ENCODE assay signal across 27 cellular contexts in genomic region chr2:156779416-156780117, GRCh38.
"Had no signal": no experiment of that assay in that cellular context is flagged by ENCODE, and none has a peak within 500 bp of the region (broad histone marks: within the 10 kb centered on the region; RNA-seq: fewer than 3 reads in every experiment).

No MANE protein-coding gene starts in this region.

- FAIRE-seq: urothelium cell line had no signal

- H3K9me3 ChIP-seq: body of pancreas, neutrophil, ovary, psoas muscle had no signal

- H3K9me3 Mint-ChIP-seq: activated CD4-positive, alpha-beta T cell treated with anti-CD3 and anti-CD28 coated beads, Interleukin-2, amount 10 ng/mL, durations not matched to agents 24 days and 14 days; activated naive CD4-positive, alpha-beta T cell treated with anti-CD3 and anti-CD28 coated beads, Interleukin-2, amount 50 U/mL, for 24 hours; activated T-helper 1 cell treated with anti-CD3 and anti-CD28 coated beads, Interleukin-12 subunit alpha, Interleukin-12 subunit beta, Interleukin-2, Interleukin-4 antibody, amounts not matched to agents 30 ng/mL and 10 ng/mL and 1 ng/mL, durations not matched to agents 14 hours and 24 hours and 36 hours; T-helper 1 cell treated with Interleukin-12 subunit alpha and Interleukin-12 subunit beta and Interleukin-4 antibody, amounts not matched to agents 30 μg/mL and 1 μg/mL, for 36 hours had no signal

- H3K27me3 ChIP-seq: body of pancreas, cardiac muscle cell, neutrophil, ovary, right atrium auricular region, tibial artery had no signal

- H3K36me3 Mint-ChIP-seq: activated naive CD4-positive, alpha-beta T cell treated with anti-CD3 and anti-CD28 coated beads, Interleukin-2, amount 50 U/mL, for 24 hours; immature natural killer cell; mesothelial cell of epicardium had no signal

- H3K27ac ChIP-seq: body of pancreas, cardiac muscle cell, left ventricle myocardium inferior, neutrophil, ovary, psoas muscle, right atrium auricular region, tibial artery had no signal

- H3K4me3 ChIP-seq: body of pancreas, cardiac muscle cell, left ventricle myocardium inferior, ovary, psoas muscle, right atrium auricular region, tibial artery had no signal

- ATAC-seq: activated CD8-positive, alpha-beta T cell treated with anti-CD3 and anti-CD28 coated beads, Interleukin-2, amount 10 ng/mL, durations not matched to agents 7 days and 5 days; body of pancreas; psoas muscle had no signal

- H3K27ac Mint-ChIP-seq: activated CD4-positive, alpha-beta T cell treated with anti-CD3 and anti-CD28 coated beads, Interleukin-2, amount 10 ng/mL, durations not matched to agents 24 days and 14 days; activated CD8-positive, alpha-beta T cell treated with anti-CD3 and anti-CD28 coated beads, Interleukin-2, amount 10 ng/mL, durations not matched to agents 7 days and 5 days; activated naive CD4-positive, alpha-beta T cell treated with anti-CD3 and anti-CD28 coated beads, Interleukin-2, amount 50 U/mL, for 24 hours; activated T-helper 1 cell treated with anti-CD3 and anti-CD28 coated beads, Interleukin-12 subunit alpha, Interleukin-12 subunit beta, Interleukin-2, Interleukin-4 antibody, amounts not matched to agents 30 ng/mL and 10 ng/mL and 1 ng/mL, durations not matched to agents 14 hours and 24 hours and 36 hours; dendritic cell treated with granulocyte-macrophage colony-stimulating factor and Interleukin-4, amounts not matched to agents 40 ng/mL and 50 ng/mL, for 4 days; immature natural killer cell; mesothelial cell of epicardium; nephron; stimulated activated naive CD8-positive, alpha-beta T cell treated with anti-CD3 and anti-CD28 coated beads, Interleukin-15, Interleukin-2, amounts not matched to agents 100 ng/mL and 50 ng/mL, for 24 hours; T-helper 1 cell treated with Interleukin-12 subunit alpha and Interleukin-12 subunit beta and Interleukin-4 antibody, amounts not matched to agents 30 μg/mL and 1 μg/mL, for 36 hours had no signal

- H3K27me3 Mint-ChIP-seq: activated CD4-positive, alpha-beta T cell treated with anti-CD3 and anti-CD28 coated beads, Interleukin-2, amount 10 ng/mL, durations not matched to agents 24 days and 14 days; dendritic cell treated with granulocyte-macrophage colony-stimulating factor and Interleukin-4, amounts not matched to agents 40 ng/mL and 50 ng/mL, for 4 days; stimulated activated naive CD8-positive, alpha-beta T cell treated with anti-CD3 and anti-CD28 coated beads, Interleukin-15, Interleukin-2, amounts not matched to agents 100 ng/mL and 50 ng/mL, for 24 hours had no signal

- H3K4me3 Mint-ChIP-seq: activated CD4-positive, alpha-beta T cell treated with anti-CD3 and anti-CD28 coated beads, Interleukin-2, amount 10 ng/mL, durations not matched to agents 24 days and 14 days; activated CD8-positive, alpha-beta T cell treated with anti-CD3 and anti-CD28 coated beads, Interleukin-2, amount 10 ng/mL, durations not matched to agents 7 days and 5 days; activated naive CD4-positive, alpha-beta T cell treated with anti-CD3 and anti-CD28 coated beads, Interleukin-2, amount 50 U/mL, for 24 hours; activated T-helper 1 cell treated with anti-CD3 and anti-CD28 coated beads, Interleukin-12 subunit alpha, Interleukin-12 subunit beta, Interleukin-2, Interleukin-4 antibody, amounts not matched to agents 30 ng/mL and 10 ng/mL and 1 ng/mL, durations not matched to agents 14 hours and 24 hours and 36 hours; dendritic cell treated with granulocyte-macrophage colony-stimulating factor and Interleukin-4, amounts not matched to agents 40 ng/mL and 50 ng/mL, for 4 days; immature natural killer cell; mesothelial cell of epicardium; nephron; stimulated activated naive CD8-positive, alpha-beta T cell treated with anti-CD3 and anti-CD28 coated beads, Interleukin-15, Interleukin-2, amounts not matched to agents 100 ng/mL and 50 ng/mL, for 24 hours; T-helper 1 cell treated with Interleukin-12 subunit alpha and Interleukin-12 subunit beta and Interleukin-4 antibody, amounts not matched to agents 30 μg/mL and 1 μg/mL, for 36 hours had no signal

- H3K36me3 ChIP-seq: cardiac muscle cell, left ventricle myocardium inferior, neutrophil, ovary, right atrium auricular region, tibial artery had no signal

- DNase-seq: activated CD4-positive, alpha-beta T cell treated with anti-CD3 and anti-CD28 coated beads, Interleukin-2, amount 10 ng/mL, durations not matched to agents 24 days and 14 days; activated CD8-positive, alpha-beta T cell treated with anti-CD3 and anti-CD28 coated beads, Interleukin-2, amount 10 ng/mL, durations not matched to agents 7 days and 5 days; activated gamma-delta T cell; anterior cingulate cortex; body of pancreas; effector CD8-positive, alpha-beta T cell; foreskin melanocyte; immature natural killer cell; left ventricle myocardium inferior; mammary epithelial cell; ovary; psoas muscle; stimulated activated CD4-positive, alpha-beta T cell treated with anti-CD3 and anti-CD28 coated beads, Interleukin-1b, Interleukin-23, amount 100 ng/mL, for 48 hours; substantia nigra; T1000; tibial artery had no signal

- H3K4me1 ChIP-seq: body of pancreas, left ventricle myocardium inferior, psoas muscle, right atrium auricular region, tibial artery had no signal

- H3K4me1 Mint-ChIP-seq: activated CD4-positive, alpha-beta T cell treated with anti-CD3 and anti-CD28 coated beads, Interleukin-2, amount 10 ng/mL, durations not matched to agents 24 days and 14 days; activated naive CD4-positive, alpha-beta T cell treated with anti-CD3 and anti-CD28 coated beads, Interleukin-2, amount 50 U/mL, for 24 hours; immature natural killer cell; mesothelial cell of epicardium; nephron had no signal
